Comparison of ENCODE assay signal across 4 cellular contexts in genomic region chr13:35744144-35744543, GRCh38.
"Had no signal": no experiment of that assay in that cellular context is flagged by ENCODE, and none has a peak within 500 bp of the region (broad histone marks: within the 10 kb centered on the region; RNA-seq: fewer than 3 reads in every experiment).

No MANE protein-coding gene starts in this region.

- ATAC-seq: HepG2 had no signal

- FAIRE-seq: HepG2, HTR-8/SVneo had no signal

- DNase-seq: KG1 had no signal

- H3K27ac ChIP-seq: HL-60 had no signal
